Comparison of ENCODE assay signal across 8 cellular contexts in genomic region chr22:18954333-18954732, GRCh38. TPM values are rescaled to one million over a fixed set of nuclear protein-coding genes. Genes with fewer than 3 reads are reported as not detected.
DNase-seq lines count a peak whose midpoint lies in the region; ATAC-seq and TF ChIP-seq lines count a peak whose summit lies in the region.

No MANE protein-coding gene starts in this region.

- no peaks in the 10 kb centered on the region for H3K36me3 Mint-ChIP-seq in T-cell

- H3K27ac ChIP-seq in right cardiac atrium (ENCODE audit: low read length) = no peak overlapping the region
- H3K27ac ChIP-seq in gastrocnemius medialis = no peak overlapping the region

- no peaks in the 10 kb centered on the region for H3K27me3 ChIP-seq in right cardiac atrium (ENCODE audit: control insufficient read depth, insufficient read depth)
- H3K27me3 ChIP-seq in gastrocnemius medialis = no peaks in the 10 kb centered on the region

- DNase-seq in DMS153 (lab: John Stamatoyannopoulos, UW) (peak; percentile 8), HuH-7 (ENCODE audit: low spot score) (peak; percentile 79), T-cell (peak in 29 of 34 experiments; percentile 3 to 57 (median 34)), anterior cingulate cortex (lab: John Stamatoyannopoulos, UW) (peak in 49 of 58 donors; percentile 15 to 78 (median 45)), right cardiac atrium (peak; percentile 50 to 87 (median 81)), gastrocnemius medialis (peak; percentile 17 to 64), NCI-H128 (lab: John Stamatoyannopoulos, UW; ENCODE audit: unreplicated experiment) (no peak)

- ATAC-seq in T-cell (replicated peaks in 1 of 4) (peak; percentile 70 to 83 (median 76)), right cardiac atrium (peak; percentile 79 to 83), gastrocnemius medialis (peak; percentile 77 to 81), HG02981 (IDR thresholded peaks at IDR 0.05; ENCODE audit: unreplicated experiment) (no peak)

- peak; percentile 64 to 91 (median 87) for TF ChIP-seq CTCF in gastrocnemius medialis (IDR thresholded peaks at IDR 0.05 in 4 of 5, conservative IDR thresholded peaks at IDR 0.05 in 1 of 5)

- WGBS in right cardiac atrium = under 1% methylated on average over 10 of the region's 10 CpGs

- no peaks in the 10 kb centered on the region for H3K9me3 Mint-ChIP-seq in T-cell

- H3K4me1 Mint-ChIP-seq in T-cell = peaks cover 0 to 4% (median 3%) of the 10 kb centered on the region in 3 donors

- peaks cover 14 to 35% of the 10 kb centered on the region in 2 donors for H3K27me3 Mint-ChIP-seq in T-cell

- no peak for TF ChIP-seq POLR2A in gastrocnemius medialis (IDR thresholded peaks at IDR 0.05)

- POLR2A ChIA-PET in T-cell (lab: Charles Lee) = no interaction called here

- no peaks in the 10 kb centered on the region for H3K4me1 ChIP-seq in right cardiac atrium (ENCODE audit: control insufficient read depth, insufficient read depth, low read length)
- H3K4me1 ChIP-seq in gastrocnemius medialis = no peaks in the 10 kb centered on the region

- intact Hi-C loops in right cardiac atrium (cut with DNase I) (no loop called here), gastrocnemius medialis (cut with DNase I; ENCODE audit: low total_unique reads) (loop anchor here (1.0 kb wide), 1 partner anchor 676 kb away; no protein-coding TSS in a partner anchor)

- H3K9me3 ChIP-seq in right cardiac atrium (ENCODE audit: control insufficient read depth, low read length) (no peaks in the 10 kb centered on the region), gastrocnemius medialis (no peaks in the 10 kb centered on the region)

- no peaks in the 10 kb centered on the region for H3K36me3 ChIP-seq in gastrocnemius medialis

- no peak overlapping the region for H3K27ac Mint-ChIP-seq in T-cell

- H3K4me3 ChIP-seq in right cardiac atrium (ENCODE audit: low read length) (no peak overlapping the region), gastrocnemius medialis (no peak overlapping the region)

- CTCF ChIA-PET in T-cell (lab: Charles Lee) = no interaction called here

- in situ Hi-C loops in gastrocnemius medialis (cut with MboI; ENCODE audit: low sequenced_read_pairs in 4 of 4) = loop anchor here in 2 of 4 donors (25.0 kb wide), 1 partner anchor 683 kb away; no protein-coding TSS in a partner anchor

- no peak overlapping the region for H3K4me3 Mint-ChIP-seq in T-cell

RNA-seq across cellular contexts. Expression of gene PRODH, which starts 18.2 kb away (rescaled TPM):
- under 1 TPM in 4 of 5 donors, not detected in 1; 0.13 to 0.91 (median 0.52) TPM for total RNA-seq in T-cell
- 1 to 10 TPM in 3 of 4 donors, under 1 TPM in 1; 0.75 to 9.7 (median 3.7) TPM for total RNA-seq in right cardiac atrium
- polyA plus RNA-seq in right cardiac atrium = 2.8 TPM
- 10 to 100 TPM in 2 of 4 donors, 1 to 10 TPM in 2; 7.1 to 74.9 (median 14.4) TPM for total RNA-seq in gastrocnemius medialis

RNA-seq across cellular contexts. Expression of gene DGCR6, which starts 48.2 kb away (rescaled TPM):
- total RNA-seq in T-cell (10 to 100 TPM in 2 of 5 donors, 1 to 10 TPM in 3; 5.0 to 16.8 (median 6.5) TPM), right cardiac atrium (10 to 100 TPM in 1 of 4 donors, 1 to 10 TPM in 3; 2.8 to 11.2 (median 6.2) TPM), gastrocnemius medialis (10 to 100 TPM in 3 of 4 donors, 1 to 10 TPM in 1; 8.6 to 33.1 (median 14.9) TPM)
- 3.6 TPM for polyA plus RNA-seq in right cardiac atrium
